20 cellular contexts compared by ENCODE assay signal in genomic region chr3:144282313-144282712, GRCh38.
"Had no signal": no experiment of that assay in that cellular context is flagged by ENCODE, and none has a peak within 500 bp of the region (broad histone marks: within the 10 kb centered on the region; RNA-seq: fewer than 3 reads in every experiment).

No MANE protein-coding gene starts in this region.

- H3K36me3 Mint-ChIP-seq: T-cell had no signal

- H3K27me3 ChIP-seq: MG63 had no signal

- H3K36me3 ChIP-seq: MG63 had no signal

- H3K9me3 ChIP-seq: MG63, SK-N-SH had no signal

- H3K4me1 Mint-ChIP-seq: T-cell had no signal

- DNase-seq: IMR-90, Karpas-422, KG1, MG63, NCI-H1092, NCI-H1105 treated with DMSO at 0.1 percent for 48 hours, NCI-H1417 treated with DMSO at 0.1 percent for 48 hours, NCI-H1694, NCI-H187 treated with DMSO at 0.1 percent for 48 hours, NCI-H2029 treated with DMSO at 0.1 percent for 48 hours, NCI-H2107, NCI-H2227 treated with DMSO at 0.1 percent for 48 hours, NCI-H510A, NCI-H524 treated with DMSO at 0.1 percent for 48 hours, NCI-H774, Right ventricle myocardium superior, RPMI8226, SK-N-SH, SW 1271, T-cell had no signal

- H3K27ac Mint-ChIP-seq: T-cell had no signal

- H3K4me3 Mint-ChIP-seq: T-cell had no signal

- H3K4me3 ChIP-seq: MG63 had no signal

- H3K9ac ChIP-seq: SK-N-SH had no signal

- H3K4me2 ChIP-seq: SK-N-SH had no signal
